8 cellular contexts compared by ENCODE assay signal in the genomic region with DNA sequence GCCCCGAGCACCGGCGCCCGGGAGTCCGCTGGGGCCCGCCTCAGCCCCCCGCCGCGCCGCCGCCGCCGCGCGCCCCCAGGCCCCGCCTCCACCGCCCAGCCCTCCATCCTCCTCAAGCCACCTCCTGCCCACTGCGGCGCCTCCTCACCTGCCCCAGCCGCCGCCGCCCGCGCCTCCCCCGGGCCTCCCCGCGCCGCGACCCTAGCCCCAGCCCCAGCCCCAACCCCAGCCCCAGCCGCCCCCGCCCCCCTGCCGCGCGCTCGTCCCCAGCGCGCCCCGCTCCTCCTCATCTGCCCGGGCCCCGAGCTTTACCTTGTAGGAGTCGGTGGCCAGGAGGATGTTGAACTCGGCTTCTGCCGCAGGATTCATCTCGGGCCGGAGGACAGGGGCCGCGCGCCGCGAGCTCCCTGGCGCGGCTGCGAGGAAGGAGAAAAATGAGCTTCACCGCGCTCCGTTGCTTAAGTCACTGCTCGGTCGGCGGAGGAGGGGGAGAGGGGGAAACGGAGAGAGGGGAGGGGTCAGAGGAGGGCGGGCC. TPM values are rescaled to one million over a fixed set of nuclear protein-coding genes. Genes with fewer than 3 reads are reported as not detected.
A peak's percentile ranks its signal among the peaks of the same experiment; 100 is the strongest.
DNase-seq lines count a peak whose midpoint lies in the region; ATAC-seq, FAIRE-seq and TF ChIP-seq lines count a peak whose summit lies in the region.

Gene NAMPT (minus strand): TSS at position 468 of the 535 bp plus-strand sequence. CDS start 99 bp downstream, at position 369.

- H3K27ac ChIP-seq in OCI-LY7 (ENCODE audit: low read depth, low read length, poor library complexity, severe bottlenecking) (peak within 1 kb of the TSS; percentile 61), astrocyte (ENCODE audit: low read depth, low read length) (peak within 1 kb of the TSS; percentile 95), smooth muscle cell (ENCODE audit: low read depth) (peak within 1 kb of the TSS; percentile 99)

- H3K9me3 ChIP-seq in OCI-LY7 (ENCODE audit: low read length) (no peaks in the 10 kb centered on the region), astrocyte (ENCODE audit: insufficient read depth, low read depth, low read length) (no peaks in the 10 kb centered on the region), smooth muscle cell (replicated peaks; ENCODE audit: low read depth) (no peaks in the 10 kb centered on the region)

- H3K9ac ChIP-seq in astrocyte (ENCODE audit: low read length) (peak within 1 kb of the TSS; percentile 95), smooth muscle cell (ENCODE audit: low read depth) (peak within 1 kb of the TSS; percentile 93)

- no peak for FAIRE-seq in astrocyte (lab: Jason Lieb, UNC)

- POLR2A ChIA-PET in OCI-LY7 (lab: Charles Lee): interaction anchor here (0.6 to 2.1 kb wide), 22 partner anchors 11 to 564 kb away, joined by 3 to 8 read pairs (median 4); no protein-coding TSS in a partner anchor

- H3K4me3 ChIP-seq in OCI-LY7 (ENCODE audit: low read depth, low read length, poor library complexity, severe bottlenecking): peak within 1 kb of the TSS; percentile 90
- peak within 1 kb of the TSS; percentile 72 for H3K4me3 ChIP-seq in astrocyte (ENCODE audit: insufficient read depth, low read depth, low read length)
- H3K4me3 ChIP-seq in iPS-11a (ENCODE audit: low read depth, low read length): peak within 1 kb of the TSS; percentile 50
- peak within 1 kb of the TSS; percentile 76 for H3K4me3 ChIP-seq in smooth muscle cell

- H3K9me2 ChIP-seq in OCI-LY7 (ENCODE audit: insufficient read depth, low read length): no peaks in the 10 kb centered on the region

- H3K4me3 Mint-ChIP-seq in astrocyte (ENCODE audit: unreplicated experiment): peak within 1 kb of the TSS; percentile 95

- TF ChIP-seq CTCF in OCI-LY7 (conservative IDR thresholded peaks at IDR 0.05; ENCODE audit: low read length): no peak
- TF ChIP-seq CTCF in astrocyte (IDR thresholded peaks at IDR 0.05; ENCODE audit: insufficient read depth, low read depth, low read length): no peak
- no peak for TF ChIP-seq CTCF in smooth muscle cell (IDR thresholded peaks at IDR 0.05; ENCODE audit: borderline replicate concordance, insufficient read depth, poor library complexity, severe bottlenecking)

- H4K20me1 ChIP-seq in OCI-LY7 (ENCODE audit: insufficient read depth, low read length) (peaks cover 32% of the 10 kb centered on the region; the same call in 1 of the 2 replicates), astrocyte (ENCODE audit: insufficient read depth, low read length) (peaks cover 37% of the 10 kb centered on the region), smooth muscle cell (ENCODE audit: low read depth) (peaks cover 47% of the 10 kb centered on the region)

- H3K36me3 ChIP-seq in OCI-LY7 (ENCODE audit: insufficient read depth, low read length): peaks cover 3% of the 10 kb centered on the region; the same call in 1 of the 2 replicates
- H3K36me3 ChIP-seq in astrocyte (ENCODE audit: insufficient read depth, low read length): no peaks in the 10 kb centered on the region
- no peaks in the 10 kb centered on the region for H3K36me3 ChIP-seq in smooth muscle cell (ENCODE audit: low read depth)

- H3K27me3 Mint-ChIP-seq in astrocyte (ENCODE audit: low read depth, unreplicated experiment): no peaks in the 10 kb centered on the region

- CTCF ChIA-PET in OCI-LY7 (lab: Charles Lee; ENCODE audit: unreplicated experiment): interaction anchor here (0.6 to 1.2 kb wide), 3 partner anchors 19 to 119 kb away, joined by 6 to 8 read pairs (median 6); no protein-coding TSS in a partner anchor

- H2AFZ ChIP-seq in OCI-LY7 (ENCODE audit: low read length): peak within 1 kb of the TSS; percentile 97
- peak within 1 kb of the TSS; percentile 83 for H2AFZ ChIP-seq in astrocyte (ENCODE audit: low read depth, low read length)
- peak within 1 kb of the TSS; percentile 88 for H2AFZ ChIP-seq in smooth muscle cell (ENCODE audit: low read depth)

- peaks cover 10% of the 10 kb centered on the region for H3K4me1 Mint-ChIP-seq in astrocyte (ENCODE audit: low read depth, unreplicated experiment)

- no peaks in the 10 kb centered on the region for H3K36me3 Mint-ChIP-seq in astrocyte (ENCODE audit: low read depth, unreplicated experiment)

- peak; percentile 12 for ATAC-seq in HG02970 (IDR thresholded peaks at IDR 0.05; ENCODE audit: low FRiP score, unreplicated experiment)

- H3K27me3 ChIP-seq in astrocyte (ENCODE audit: insufficient read depth, low read length): no peaks in the 10 kb centered on the region
- H3K27me3 ChIP-seq in smooth muscle cell (ENCODE audit: low read depth): no peaks in the 10 kb centered on the region

- peak within 1 kb of the TSS; percentile 99 for H3K27ac Mint-ChIP-seq in astrocyte (ENCODE audit: unreplicated experiment)

- H3K9me3 Mint-ChIP-seq in astrocyte (ENCODE audit: unreplicated experiment): no peaks in the 10 kb centered on the region

- H3K79me2 ChIP-seq in OCI-LY7 (ENCODE audit: insufficient read depth, low read depth, low read length): peaks cover 44% of the 10 kb centered on the region
- H3K79me2 ChIP-seq in astrocyte (ENCODE audit: insufficient read depth, low read length): peaks cover 42% of the 10 kb centered on the region
- H3K79me2 ChIP-seq in smooth muscle cell (ENCODE audit: low read depth): peaks cover 46% of the 10 kb centered on the region

- BruUV-seq in OCI-LY7 (replicated peaks; lab: Mats Ljungman, UMichigan): no TSS peak

- WGBS in smooth muscle cell (ENCODE audit: low lambda C conversion rate): 0% methylated on average over 15 of the region's 61 CpGs

- peaks cover 29% of the 10 kb centered on the region for H3K4me1 ChIP-seq in OCI-LY7 (ENCODE audit: insufficient read depth, low read length, poor library complexity, severe bottlenecking)
- peaks cover 4% of the 10 kb centered on the region for H3K4me1 ChIP-seq in astrocyte (ENCODE audit: insufficient read depth, low read length)
- peaks cover 24% of the 10 kb centered on the region for H3K4me1 ChIP-seq in smooth muscle cell (ENCODE audit: low read depth)

- H3K4me2 ChIP-seq in OCI-LY7 (ENCODE audit: low read length) (peak within 1 kb of the TSS; percentile 99), astrocyte (ENCODE audit: low read length) (peak within 1 kb of the TSS; percentile 93), smooth muscle cell (peak within 1 kb of the TSS; percentile 94)

- intact Hi-C loops in OCI-LY7 (cut with micrococcal nuclease; ENCODE audit: unreplicated experiment): loop anchor here (1.0 to 10.0 kb wide), 5 partner anchors 106 to 880 kb away; partner anchors contain the start of genes CCDC71L, HBP1 and RINT1

- peak; percentile 37 for DNase-seq in activated T-cell treated with anti-CD3 and anti-CD28 coated beads for 1 hour (ENCODE audit: low read depth)
- no peak for DNase-seq in activated T-cell treated with anti-CD3 and anti-CD28 coated beads for 4 hours
- peak; percentile 55 for DNase-seq in OCI-LY7 (ENCODE audit: low spot score)
- no peak for DNase-seq in astrocyte (ENCODE audit: low read depth)
- no peak for DNase-seq in smooth muscle cell (lab: John Stamatoyannopoulos, UW; ENCODE audit: unreplicated experiment)
- no peak for DNase-seq in central memory CD4-positive, alpha-beta T cell

- H3F3A ChIP-seq in smooth muscle cell (ENCODE audit: low read depth): peaks cover 7% of the 10 kb centered on the region

RNA-seq across cellular contexts. Expression of gene NAMPT, which starts in this region (rescaled TPM):
- 19.3 and 20.7 TPM in 2 replicates for total RNA-seq in OCI-LY7 (2014; rRNA removed; shearing (Covaris generic))
- total RNA-seq in OCI-LY7 (2022): 80.2 and 82.2 TPM in 2 replicates
- 42.3 and 52.1 TPM in 2 replicates for total RNA-seq in astrocyte
- total RNA-seq in smooth muscle cell: 189 and 239 TPM in 2 replicates
- 49.1 and 53.3 TPM in 2 replicates for polyA plus RNA-seq in smooth muscle cell

Comparison
In these comparisons a context has a peak if more than half of its experiments do, and no peak if none do; other contexts are left out.
1. DNase-seq: peak in activated T-cell treated with anti-CD3 and anti-CD28 coated beads for 1 hour (single experiment) and OCI-LY7 (single experiment); none in activated T-cell treated with anti-CD3 and anti-CD28 coated beads for 4 hours (single experiment), astrocyte (single experiment), smooth muscle cell (single experiment) and central memory CD4-positive, alpha-beta T cell (single experiment).
2. Peak in every context shown above with its lines, with median percentiles within 50 percentile points of each other: H2AFZ ChIP-seq, H3K27ac ChIP-seq, H3K4me2 ChIP-seq and H3K4me3 ChIP-seq.